ENCODE assay signal across 23 cellular contexts in genomic region chr10:79327090-79327457, GRCh38. TPM values are rescaled to one million over a fixed set of nuclear protein-coding genes. Genes with fewer than 3 reads are reported as not detected.
A peak's percentile ranks its signal among the peaks of the same experiment; 100 is the strongest.
DNase-seq lines count a peak whose midpoint lies in the region; ATAC-seq and TF ChIP-seq lines count a peak whose summit lies in the region.
"Had no signal": no experiment of that assay in that cellular context is flagged by ENCODE, and none has a peak within 500 bp of the region (broad histone marks: within the 10 kb centered on the region; RNA-seq: fewer than 3 reads in every experiment).

No MANE protein-coding gene starts in this region.

- POLR2A ChIA-PET in activated CD8-positive, alpha-beta T cell treated with anti-CD3 and anti-CD28 coated beads for 36 hours (lab: Charles Lee), result interaction anchor here (2.2 kb wide), 1 partner anchor 9 kb away, joined by 7 read pairs; no protein-coding TSS in a partner anchor
- POLR2A ChIA-PET in CD4-positive, alpha-beta T cell (lab: Charles Lee), result no interaction called here

- no peaks in the 10 kb centered on the region for H3K9me3 ChIP-seq in right cardiac atrium (ENCODE audit: control insufficient read depth, low read length)
- H3K9me3 ChIP-seq in CD4-positive, alpha-beta T cell (ENCODE audit: control insufficient read depth, low read length), result no peaks in the 10 kb centered on the region
- H3K9me3 ChIP-seq: BLaER1 treated with 17β-estradiol and CSF1 and Interleukin-3, amounts not matched to agents 10 nM and 100 nM; Peyer's patch; prostate gland had no signal

- no peaks in the 10 kb centered on the region for H3K9me3 Mint-ChIP-seq in activated CD8-positive, alpha-beta T cell treated with anti-CD3 and anti-CD28 coated beads for 36 hours
- H3K9me3 Mint-ChIP-seq in CD4-positive, alpha-beta T cell, result no peaks in the 10 kb centered on the region

- ATAC-seq in Right ventricle myocardium superior (ENCODE audit: poor library complexity), result no peak
- no peak for ATAC-seq in right cardiac atrium
- ATAC-seq in GM21619 (IDR thresholded peaks at IDR 0.05; ENCODE audit: unreplicated experiment), result peak; percentile 31
- ATAC-seq in HG03432 (IDR thresholded peaks at IDR 0.05; ENCODE audit: unreplicated experiment), result peak; percentile 23
- ATAC-seq in activated CD8-positive, alpha-beta T cell treated with anti-CD3 and anti-CD28 coated beads for 36 hours, result no peak
- ATAC-seq in CD4-positive, alpha-beta T cell (ENCODE audit: poor library complexity), result no peak
- ATAC-seq in HG02973 (IDR thresholded peaks at IDR 0.05; ENCODE audit: unreplicated experiment), result no peak
- ATAC-seq: HepG2; naive thymus-derived CD8-positive, alpha-beta T cell had no signal

- intact Hi-C loops in Right ventricle myocardium superior (cut with DNase I), result no loop called here
- intact Hi-C loops in right cardiac atrium (cut with DNase I), result no loop called here
- intact Hi-C loops in activated CD8-positive, alpha-beta T cell treated with anti-CD3 and anti-CD28 coated beads for 36 hours (cut with micrococcal nuclease), result loop anchor here (10.0 kb wide), 1 partner anchor 82 kb away; no protein-coding TSS in a partner anchor
- intact Hi-C loops in CD4-positive, alpha-beta T cell (cut with DNase I, micrococcal nuclease), result loop anchor here (10.0 kb wide), 2 partner anchors 82 to 262 kb away; partner anchors contain the start of gene ZMIZ1 (in 1 of the 2)

- peak; percentile 14 for DNase-seq in Right ventricle myocardium superior
- no peak for DNase-seq in right cardiac atrium
- DNase-seq in stimulated activated CD4-positive, alpha-beta T cell treated with anti-CD3 and anti-CD28 coated beads, Interleukin-12 subunit alpha, Interleukin-12 subunit beta, amount 100 ng/mL, for 4 hours, result no peak
- no peak for DNase-seq in activated CD8-positive, alpha-beta T cell treated with anti-CD3 and anti-CD28 coated beads for 36 hours
- DNase-seq in CD4-positive, alpha-beta T cell, result no peak
- DNase-seq: activated CD4-positive, CD25-positive, alpha-beta regulatory T cell; activated CD8-positive, alpha-beta memory T cell treated with anti-CD3 and anti-CD28 coated beads for 24 hours; brain microvascular endothelial cell; H7; mesenchymal stem cell; naive thymus-derived CD8-positive, alpha-beta T cell; Peyer's patch; stimulated activated CD8-positive, alpha-beta memory T cell treated with anti-CD3 and anti-CD28 coated beads, Interleukin-4, amount 100 ng/mL, for 48 hours had no signal

- H3K4me3 Mint-ChIP-seq in activated CD8-positive, alpha-beta T cell treated with anti-CD3 and anti-CD28 coated beads for 36 hours, result no peak overlapping the region
- H3K4me3 Mint-ChIP-seq in CD4-positive, alpha-beta T cell, result no peak overlapping the region
- H3K4me3 Mint-ChIP-seq: naive thymus-derived CD8-positive, alpha-beta T cell had no signal

- H3K36me3 Mint-ChIP-seq in activated CD8-positive, alpha-beta T cell treated with anti-CD3 and anti-CD28 coated beads for 36 hours (ENCODE audit: low read depth), result no peaks in the 10 kb centered on the region
- H3K36me3 Mint-ChIP-seq in CD4-positive, alpha-beta T cell (ENCODE audit: low read depth), result no peaks in the 10 kb centered on the region
- H3K36me3 Mint-ChIP-seq: naive thymus-derived CD8-positive, alpha-beta T cell had no signal

- 93% methylated on average over 8 of the region's 8 CpGs for WGBS in right cardiac atrium

- CTCF ChIA-PET in activated CD8-positive, alpha-beta T cell treated with anti-CD3 and anti-CD28 coated beads for 36 hours (lab: Charles Lee), result interaction anchor here (0.7 to 1.5 kb wide), 3 partner anchors 20 to 37 kb away, joined by 3 read pairs; partner anchors contain the start of gene PPIF
- CTCF ChIA-PET in CD4-positive, alpha-beta T cell (lab: Charles Lee), result no interaction called here

- no peak for TF ChIP-seq CTCF in activated CD8-positive, alpha-beta T cell treated with anti-CD3 and anti-CD28 coated beads for 36 hours (IDR thresholded peaks at IDR 0.05)
- TF ChIP-seq CTCF in CD4-positive, alpha-beta T cell (IDR thresholded peaks at IDR 0.05), result no peak

- peaks cover 41% of the 10 kb centered on the region for H3K4me1 Mint-ChIP-seq in activated CD8-positive, alpha-beta T cell treated with anti-CD3 and anti-CD28 coated beads for 36 hours (ENCODE audit: low read depth)
- peaks cover 43% of the 10 kb centered on the region for H3K4me1 Mint-ChIP-seq in CD4-positive, alpha-beta T cell (ENCODE audit: low read depth)

- no peak overlapping the region for H3K27ac ChIP-seq in right cardiac atrium (ENCODE audit: low read length)
- no peak overlapping the region for H3K27ac ChIP-seq in CD4-positive, alpha-beta T cell (ENCODE audit: low read depth, low read length)
- H3K27ac ChIP-seq: 22Rv1, brain microvascular endothelial cell, coronary artery, Peyer's patch, prostate gland, SK-N-MC had no signal

- H3K4me1 ChIP-seq in right cardiac atrium (ENCODE audit: control insufficient read depth, insufficient read depth, low read length), result no peaks in the 10 kb centered on the region
- H3K4me1 ChIP-seq: prostate gland had no signal

- no peaks in the 10 kb centered on the region for H3K27me3 Mint-ChIP-seq in activated CD8-positive, alpha-beta T cell treated with anti-CD3 and anti-CD28 coated beads for 36 hours
- H3K27me3 Mint-ChIP-seq in CD4-positive, alpha-beta T cell, result no peaks in the 10 kb centered on the region
- H3K27me3 Mint-ChIP-seq: naive thymus-derived CD8-positive, alpha-beta T cell had no signal

- H3K27ac Mint-ChIP-seq in activated CD8-positive, alpha-beta T cell treated with anti-CD3 and anti-CD28 coated beads for 36 hours, result no peak overlapping the region
- no peak overlapping the region for H3K27ac Mint-ChIP-seq in CD4-positive, alpha-beta T cell
- H3K27ac Mint-ChIP-seq: naive thymus-derived CD8-positive, alpha-beta T cell had no signal

- no peak overlapping the region for H3K4me3 ChIP-seq in right cardiac atrium (ENCODE audit: low read length)
- H3K4me3 ChIP-seq: BLaER1 treated with 17β-estradiol and CSF1 and Interleukin-3, amounts not matched to agents 10 nM and 100 nM; coronary artery; Peyer's patch; prostate gland; SK-N-MC; skin epidermis had no signal

- no peaks in the 10 kb centered on the region for H3K27me3 ChIP-seq in right cardiac atrium (ENCODE audit: control insufficient read depth, insufficient read depth)
- H3K27me3 ChIP-seq in CD4-positive, alpha-beta T cell (ENCODE audit: control insufficient read depth, insufficient read depth, low read length), result no peaks in the 10 kb centered on the region
- H3K27me3 ChIP-seq: brain microvascular endothelial cell, Peyer's patch had no signal

RNA-seq across cellular contexts. Expression of gene PPIF, which starts 20.2 kb away (rescaled TPM):
- total RNA-seq in Right ventricle myocardium superior, result 146 TPM
- total RNA-seq in right cardiac atrium, result 100 to 1,000 TPM in 3 of 4 donors, 10 to 100 TPM in 1; 91.8 to 121 (median 110) TPM
- 97.7 TPM for polyA plus RNA-seq in right cardiac atrium
- 10 to 100 TPM; 81.5 to 88.6 TPM for total RNA-seq in activated CD8-positive, alpha-beta T cell treated with anti-CD3 and anti-CD28 coated beads for 36 hours
- total RNA-seq in CD4-positive, alpha-beta T cell, result 10 to 100 TPM; 42.4 to 42.7 TPM

Comparison
In these comparisons a context has a peak if more than half of its experiments do, and no peak if none do; other contexts are left out.
1. ATAC-seq: peak in GM21619 (single experiment) and HG03432 (single experiment); none in Right ventricle myocardium superior (single experiment), right cardiac atrium (0 of 2), activated CD8-positive, alpha-beta T cell treated with anti-CD3 and anti-CD28 coated beads for 36 hours (single experiment), CD4-positive, alpha-beta T cell (single experiment) and HG02973 (single experiment).
2. intact Hi-C loops: an anchor here in activated CD8-positive, alpha-beta T cell treated with anti-CD3 and anti-CD28 coated beads for 36 hours (10.0 kb wide) and CD4-positive, alpha-beta T cell (10.0 kb wide); none called in Right ventricle myocardium superior and right cardiac atrium.